In the genomic region with DNA sequence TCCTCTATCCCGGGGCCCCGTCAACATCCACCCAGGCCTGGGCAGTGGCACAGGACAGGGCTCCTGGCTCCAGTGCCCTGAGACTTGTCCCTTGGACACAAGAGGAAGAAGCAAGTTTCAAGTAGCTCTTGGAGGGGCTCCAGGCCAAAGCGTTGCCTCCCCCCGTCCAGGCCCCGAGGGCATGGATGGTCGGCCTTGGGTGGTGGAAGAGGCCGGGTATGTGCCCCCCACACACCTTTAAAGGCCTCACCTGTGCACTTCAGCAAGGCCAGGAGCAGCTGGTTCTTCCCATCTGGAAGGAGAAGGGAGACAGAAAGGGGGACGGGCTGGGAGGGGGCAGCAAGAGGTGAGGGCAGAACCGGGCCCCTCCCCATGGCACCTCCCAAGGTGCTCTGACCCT, we compare ENCODE assay signal across 24 cellular contexts.
"Had no signal": no experiment of that assay in that cellular context is flagged by ENCODE, and none has a peak within 500 bp of the region (broad histone marks: within the 10 kb centered on the region; RNA-seq: fewer than 3 reads in every experiment).

No MANE protein-coding gene starts in this region.

- H3K27me3 Mint-ChIP-seq: activated CD8-positive, alpha-beta memory T cell treated with anti-CD3 and anti-CD28 coated beads, Interleukin-2, amount 10 ng/mL, durations not matched to agents 7 days and 5 days; activated naive CD8-positive, alpha-beta T cell; brain had no signal

- H3K27ac Mint-ChIP-seq: activated naive CD4-positive, alpha-beta T cell treated with anti-CD3 and anti-CD28 coated beads for 36 hours had no signal

- H3K27ac ChIP-seq: KMS-11, SJCRH30 had no signal

- H3K9me3 Mint-ChIP-seq: activated naive CD4-positive, alpha-beta T cell treated with anti-CD3 and anti-CD28 coated beads for 36 hours; activated T-cell treated with anti-CD3 and anti-CD28 coated beads, Interleukin-2, amount 50 U/mL, for 4 hours had no signal

- DNase-seq: activated CD4-positive, alpha-beta T cell treated with anti-CD3 and anti-CD28 coated beads for 4 hours; activated CD8-positive, alpha-beta memory T cell treated with anti-CD3 and anti-CD28 coated beads, Interleukin-2, amount 10 ng/mL, durations not matched to agents 7 days and 5 days; activated gamma-delta T cell; activated naive CD4-positive, alpha-beta T cell treated with anti-CD3 and anti-CD28 coated beads for 36 hours; activated T-cell treated with anti-CD3 and anti-CD28 coated beads, Interleukin-2, amount 50 U/mL, for 4 hours; amygdala; NCI-H1092; NCI-H1417; NCI-H2029; NCI-H345; NCI-H510A; NCI-H526 treated with DMSO at 0.1 percent for 48 hours; NK-92 treated with Interleukin-12 subunit alpha and Interleukin-12 subunit beta, amount 100 ng/mL, for 24 hours; OCI-M1; Right ventricle myocardium superior; RPMI8226; SJCRH30; SW 1271 had no signal

- FAIRE-seq: astrocyte had no signal

- H3K27me3 ChIP-seq: SJCRH30 had no signal

- H3K4me3 Mint-ChIP-seq: activated CD8-positive, alpha-beta memory T cell treated with anti-CD3 and anti-CD28 coated beads, Interleukin-2, amount 10 ng/mL, durations not matched to agents 7 days and 5 days; activated naive CD4-positive, alpha-beta T cell treated with anti-CD3 and anti-CD28 coated beads for 36 hours; activated naive CD8-positive, alpha-beta T cell; activated T-cell treated with anti-CD3 and anti-CD28 coated beads, Interleukin-2, amount 50 U/mL, for 4 hours; brain had no signal

- ATAC-seq: activated CD4-positive, CD25-positive, alpha-beta regulatory T cell treated with anti-CD3 and anti-CD28 coated beads, Interleukin-2, amount 50 U/mL, for 24 hours; activated CD8-positive, alpha-beta memory T cell treated with anti-CD3 and anti-CD28 coated beads, Interleukin-2, amount 10 ng/mL, durations not matched to agents 7 days and 5 days; activated T-cell treated with anti-CD3 and anti-CD28 coated beads, Interleukin-2, amount 50 U/mL, for 4 hours; SK-N-SH treated with all-trans-retinoic acid at 6 μM for 48 hours had no signal
